ENCODE assay signal across 7 cellular contexts in the genomic region with DNA sequence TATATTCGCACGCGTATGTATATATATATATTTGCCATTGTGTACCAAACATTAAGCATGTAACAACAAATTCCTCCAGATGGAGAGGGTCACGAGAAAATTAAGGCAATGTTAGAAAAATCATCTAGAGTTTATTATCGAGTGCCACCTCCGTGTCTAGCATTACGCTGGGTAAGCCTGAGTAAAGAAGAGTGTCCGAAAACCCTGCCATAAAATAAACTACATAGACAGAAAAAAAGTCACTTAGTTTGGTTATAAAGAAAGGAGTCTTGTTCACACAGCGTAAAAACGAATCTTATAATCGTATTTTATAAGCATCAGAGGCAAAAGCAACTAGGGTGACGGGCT. TPM values are rescaled to one million over a fixed set of nuclear protein-coding genes. Genes with fewer than 3 reads are reported as not detected.
DNase-seq lines count a peak whose midpoint lies in the region; ATAC-seq lines count a peak whose summit lies in the region.

No MANE protein-coding gene starts in this region.

- DNase-seq in adipocyte (ENCODE audit: low read depth) (no peak), AG20443 (ENCODE audit: low spot score) (no peak), HuH-7.5 (ENCODE audit: low spot score) (no peak)

- H3K27me3 ChIP-seq in HUES64 (ENCODE audit: insufficient read depth, low read length) (no peaks in the 10 kb centered on the region), adipocyte (replicated peaks; ENCODE audit: control insufficient read depth, insufficient read depth, low read length) (no peaks in the 10 kb centered on the region), iPS-20b (ENCODE audit: insufficient read depth, low read length) (no peaks in the 10 kb centered on the region), subcutaneous abdominal adipose tissue (ENCODE audit: control insufficient read depth in 5 of 5, insufficient read depth in 4 of 5, low read length in 5 of 5) (no peaks in the 10 kb centered on the region)

- peak overlapping the region; percentile 77 for H3K9ac ChIP-seq in HUES64 (ENCODE audit: low read depth, low read length)
- peak overlapping the region; percentile 94 for H3K9ac ChIP-seq in adipocyte (ENCODE audit: low read length)
- H3K9ac ChIP-seq in iPS-20b (ENCODE audit: low read depth, low read length): peak overlapping the region; percentile 63; the same call in 1 of the 2 replicates
- peak overlapping the region; percentile 63 to 90 (median 86) for H3K9ac ChIP-seq in subcutaneous abdominal adipose tissue (ENCODE audit: low read length in 5 of 5)

- H3K36me3 ChIP-seq in HUES64 (ENCODE audit: insufficient read depth, low read length) (no peaks in the 10 kb centered on the region), adipocyte (ENCODE audit: control insufficient read depth, insufficient read depth, low read length, severe bottlenecking) (no peaks in the 10 kb centered on the region), iPS-20b (ENCODE audit: insufficient read depth, low read depth, low read length) (no peaks in the 10 kb centered on the region), subcutaneous abdominal adipose tissue (ENCODE audit: control insufficient read depth in 5 of 5, insufficient read depth in 5 of 5, low read length in 5 of 5) (peaks cover 0 to 3% (median 0%) of the 10 kb centered on the region in 5 donors)

- peak overlapping the region; percentile 88 for H3K4me3 ChIP-seq in HUES64 (ENCODE audit: low read length)
- peak overlapping the region; percentile 86 for H3K4me3 ChIP-seq in adipocyte (ENCODE audit: low read length)
- peak overlapping the region; percentile 96 for H3K4me3 ChIP-seq in iPS-20b (ENCODE audit: low read length)
- peak overlapping the region; percentile 66 to 85 (median 77) for H3K4me3 ChIP-seq in subcutaneous abdominal adipose tissue (ENCODE audit: low read depth in 1 of 5, low read length in 5 of 5)

- H3K4me1 ChIP-seq in HUES64 (ENCODE audit: insufficient read depth, low read length) (peaks cover 12% of the 10 kb centered on the region), adipocyte (ENCODE audit: control insufficient read depth, insufficient read depth, low read length) (peaks cover 24% of the 10 kb centered on the region), iPS-20b (ENCODE audit: insufficient read depth, low read length) (peaks cover 12% of the 10 kb centered on the region), subcutaneous abdominal adipose tissue (ENCODE audit: control insufficient read depth in 5 of 5, insufficient read depth in 5 of 5, low read length in 5 of 5) (peaks cover 0 to 44% (median 32%) of the 10 kb centered on the region in 5 donors)

- 39% methylated on average over 8 of the region's 12 CpGs for WGBS in HUES64

- H3K9me3 ChIP-seq in HUES64 (ENCODE audit: insufficient read depth, low read depth, low read length) (no peaks in the 10 kb centered on the region), adipocyte (ENCODE audit: control insufficient read depth, low read length) (no peaks in the 10 kb centered on the region), iPS-20b (ENCODE audit: insufficient read depth, low read depth, low read length) (no peaks in the 10 kb centered on the region), subcutaneous abdominal adipose tissue (ENCODE audit: control insufficient read depth in 5 of 5, low read length in 5 of 5) (no peaks in the 10 kb centered on the region)

- H3K27ac ChIP-seq in HUES64 (ENCODE audit: low read depth, low read length) (peak overlapping the region; percentile 62; the same call in 1 of the 2 replicates), iPS-20b (ENCODE audit: low read length) (peak overlapping the region; percentile 1), subcutaneous abdominal adipose tissue (ENCODE audit: low read depth, low read length) (peak overlapping the region; percentile 97)

- no peak for ATAC-seq in GM19328 (IDR thresholded peaks at IDR 0.05; ENCODE audit: unreplicated experiment)

RNA-seq across cellular contexts. Expression of a gene that starts 0.6 kb away (rescaled TPM):
- polyA plus RNA-seq in HUES64 (2013, experiment 1 of 2): 26.1 TPM
- polyA plus RNA-seq in HUES64 (2013, experiment 2 of 2): 27.4 TPM

Comparison
In these comparisons a context has a peak if more than half of its experiments do, and no peak if none do; other contexts are left out.
1. H3K27ac ChIP-seq: peak in every context shown above with its lines; median percentile 97 in subcutaneous abdominal adipose tissue; 62 in HUES64; 1 in iPS-20b.